In the genomic region with DNA sequence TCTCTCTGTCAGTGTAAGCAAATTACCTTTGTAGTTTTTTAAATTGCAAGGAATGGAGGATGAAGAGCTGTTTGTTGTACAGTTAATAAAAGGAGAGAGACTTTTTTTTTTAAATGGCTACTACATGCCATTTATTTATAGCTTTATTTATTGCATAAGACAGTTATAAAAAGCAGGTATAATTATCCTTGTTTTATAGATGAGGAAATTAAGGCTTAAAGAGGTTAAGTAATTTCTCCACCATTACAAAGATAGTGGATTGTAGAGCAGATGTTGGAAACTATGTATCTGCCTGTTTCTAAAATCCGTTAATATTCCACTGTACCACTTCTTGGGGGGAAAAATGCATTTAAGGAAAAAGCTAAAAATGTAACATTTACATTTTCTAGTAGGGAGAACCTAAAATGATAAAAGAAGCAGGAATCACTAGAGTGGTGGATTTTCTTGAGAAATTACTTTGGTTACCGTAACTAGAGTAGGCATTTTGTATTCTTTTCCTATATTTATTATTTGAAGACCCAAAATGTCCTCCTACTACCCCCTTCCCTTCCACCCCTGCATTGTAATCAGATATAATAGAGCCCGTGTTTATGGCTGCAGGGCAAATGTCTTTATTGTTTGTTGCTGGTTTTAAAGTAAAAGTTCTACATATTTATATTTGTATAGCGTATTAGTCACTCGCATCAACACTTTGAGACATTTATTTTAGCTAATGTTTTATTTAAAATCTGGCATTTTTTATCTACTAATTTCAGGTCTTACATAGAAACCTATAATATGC, we compare ENCODE assay signal across 12 cellular contexts. TPM values are rescaled to one million over a fixed set of nuclear protein-coding genes. Genes with fewer than 3 reads are reported as not detected.
DNase-seq lines count a peak whose midpoint lies in the region; ATAC-seq, FAIRE-seq and TF ChIP-seq lines count a peak whose summit lies in the region.
"Had no signal": no experiment of that assay in that cellular context is flagged by ENCODE, and none has a peak within 500 bp of the region (broad histone marks: within the 10 kb centered on the region; RNA-seq: fewer than 3 reads in every experiment).

No MANE protein-coding gene starts in this region.

- no peaks in the 10 kb centered on the region for H4K20me1 ChIP-seq in H1 (replicated peaks in 1 of 2; ENCODE audit: control insufficient read depth in 1 of 2, insufficient read depth in 2 of 2, low read length in 2 of 2)

- POLR2A ChIA-PET in H1 (lab: Charles Lee; ENCODE audit: partially characterized antibody): interaction anchor here (1.0 to 5.1 kb wide), 4 partner anchors 13 to 18 kb away, joined by 3 to 67 read pairs (median 8); no protein-coding TSS in a partner anchor

- no peak overlapping the region for H4K91ac ChIP-seq in H1 (replicated peaks; ENCODE audit: insufficient read length, low read length)

- peaks cover 0 to 9% (median 4%) of the 10 kb centered on the region in 4 experiments; a peak in 4 of 7 replicates for H3K4me1 ChIP-seq in H1 (replicated peaks in 1 of 4; ENCODE audit: control insufficient read depth in 3 of 4, insufficient read depth in 4 of 4, low read length in 3 of 4)
- H3K4me1 ChIP-seq in prostate gland (replicated peaks): peaks cover 5% of the 10 kb centered on the region

- TF ChIP-seq CTCF in NB4 (IDR thresholded peaks at IDR 0.05; ENCODE audit: low read depth, low read length) (no peak), H1 (IDR thresholded peaks at IDR 0.05; ENCODE audit: control extremely low read depth in 1 of 3, insufficient read depth in 1 of 3, low read depth in 1 of 3, low read length in 3 of 3) (no peak), prostate gland (IDR thresholded peaks at IDR 0.05) (no peak)

- H2AK5ac ChIP-seq in H1 (ENCODE audit: low read depth, low read length): no peak overlapping the region

- DNase-seq in T-helper 2 cell treated with Interferon-gamma antibody and Interleukin-4, amounts not matched to agents 5 μg/mL and 100 μg/mL, for 36 hours (ENCODE audit: low spot score): no peak
- DNase-seq in T-helper 2 cell: no peak
- DNase-seq in NB4 (ENCODE audit: low read depth): no peak
- no peak for DNase-seq in H1 (ENCODE audit: low read depth in 1 of 2, low spot score in 2 of 2)
- no peak for DNase-seq in prostate gland (ENCODE audit: low spot score)
- no peak for DNase-seq in AG08395 (ENCODE audit: low spot score)
- DNase-seq in activated CD8-positive, alpha-beta memory T cell treated with anti-CD3 and anti-CD28 coated beads for 24 hours: no peak
- DNase-seq: activated effector memory CD4-positive, alpha-beta T cell treated with Interleukin-2 at 50 U/mL for 16 hours; foreskin melanocyte; NCI-H1436 had no signal

- TF ChIP-seq EP300 in H1 (IDR thresholded peaks at IDR 0.05; ENCODE audit: borderline replicate concordance in 1 of 2, low read depth in 2 of 2, low read length in 2 of 2): no peak

- no peak overlapping the region for H3K56ac ChIP-seq in H1 (replicated peaks; ENCODE audit: insufficient read length, low read depth, low read length)

- 0 out of 2 replicates have a peak, but pooled peaks cover 3% of the 10 kb centered on the region for H3K79me1 ChIP-seq in H1 (ENCODE audit: low read depth, low read length)

- H3K18ac ChIP-seq in H1 (ENCODE audit: extremely low read depth, low read length): no peak overlapping the region

- intact Hi-C loops in prostate gland (cut with DNase I): no loop called here

- no peaks in the 10 kb centered on the region for H3K9me3 Mint-ChIP-seq in T-helper 2 cell treated with Interferon-gamma antibody and Interleukin-4, amounts not matched to agents 5 μg/mL and 100 μg/mL, for 36 hours

- no peak overlapping the region for H2BK20ac ChIP-seq in H1 (ENCODE audit: low read length)

- H2AFZ ChIP-seq in H1 (ENCODE audit: low read length): no peak overlapping the region

- H3K27me3 Mint-ChIP-seq in T-helper 2 cell treated with Interferon-gamma antibody and Interleukin-4, amounts not matched to agents 5 μg/mL and 100 μg/mL, for 36 hours (ENCODE audit: low read depth): no peaks in the 10 kb centered on the region

- no peak for ATAC-seq in HG03097 (IDR thresholded peaks at IDR 0.05; ENCODE audit: low FRiP score, unreplicated experiment)

- no peak for FAIRE-seq in H1 (lab: Jason Lieb, UNC)

- no peak overlapping the region for H4K8ac ChIP-seq in H1 (ENCODE audit: extremely low read depth, insufficient read depth, low read length)

- H2BK120ac ChIP-seq in H1 (replicated peaks; ENCODE audit: low read depth, low read length): no peak overlapping the region

- no peak overlapping the region for H2BK5ac ChIP-seq in H1 (ENCODE audit: low read depth, low read length)

- H4K5ac ChIP-seq in H1 (ENCODE audit: insufficient read length, low read depth, low read length): no peak overlapping the region

- no peak overlapping the region for H3K23ac ChIP-seq in H1 (ENCODE audit: insufficient read length)

- peak overlapping the region; percentile 95 for H3K4me3 ChIP-seq in NB4 (ENCODE audit: low read depth, low read length)
- peak overlapping the region in 3 of 4 experiments; percentile 94 to 97 (median 96); a peak in 4 of 8 replicates for H3K4me3 ChIP-seq in H1 (ENCODE audit: extremely low read depth in 1 of 4, insufficient read depth in 2 of 4, low read depth in 3 of 4, low read length in 4 of 4)
- peak overlapping the region in 1 of 2 donors; percentile 4 for H3K4me3 ChIP-seq in prostate gland
- H3K4me3 ChIP-seq: SJSA1 had no signal

- H3K79me2 ChIP-seq in H1 (ENCODE audit: control insufficient read depth in 1 of 2, insufficient read depth in 2 of 2, low read length in 2 of 2): peaks cover 7 to 49% of the 10 kb centered on the region in 2 experiments; a peak in 3 of 4 replicates

- peaks cover 43% of the 10 kb centered on the region for H3K4me1 Mint-ChIP-seq in T-helper 2 cell treated with Interferon-gamma antibody and Interleukin-4, amounts not matched to agents 5 μg/mL and 100 μg/mL, for 36 hours (ENCODE audit: low read depth)

- no peak overlapping the region for H2BK12ac ChIP-seq in H1 (ENCODE audit: low read depth, low read length)

- WGBS in H1 (ENCODE audit: extremely low coverage in 1 of 2, insufficient coverage in 1 of 2, insufficient read length in 1 of 2, insufficient replicate concordance in 2 of 2, low coverage in 1 of 2, low lambda C conversion rate in 2 of 2, missing lambda C conversion rate in 1 of 2), 2 experiments: 87% methylated on average over 5 of the region's 5 CpGs; no CpG with 5 or more reads in 1 of the 2 experiments
- 42% methylated on average over 5 of the region's 5 CpGs for WGBS in prostate gland

- H3K9me3 ChIP-seq in H1 (ENCODE audit: insufficient read depth in 2 of 2, low read depth in 1 of 2, low read length in 1 of 2) (no peaks in the 10 kb centered on the region), prostate gland (no peaks in the 10 kb centered on the region)
- H3K9me3 ChIP-seq: SJSA1 had no signal

- peaks cover 29% of the 10 kb centered on the region for H3K36me3 Mint-ChIP-seq in T-helper 2 cell treated with Interferon-gamma antibody and Interleukin-4, amounts not matched to agents 5 μg/mL and 100 μg/mL, for 36 hours (ENCODE audit: low read depth)

- CTCF ChIA-PET in H1 (lab: Charles Lee; ENCODE audit: partially characterized antibody): interaction anchor here (0.6 to 5.2 kb wide), 7 partner anchors 12 to 336 kb away, joined by 3 to 25 read pairs (median 5); no protein-coding TSS in a partner anchor

- TF ChIP-seq POLR2A in NB4 (IDR thresholded peaks at IDR 0.05; ENCODE audit: extremely low read depth, insufficient read length) (no peak), H1 (IDR thresholded peaks at IDR 0.05; ENCODE audit: control extremely low read depth in 1 of 2, low read depth in 2 of 2, low read length in 2 of 2) (no peak), prostate gland (IDR thresholded peaks at IDR 0.05) (no peak)

- H3K9ac ChIP-seq in H1 (replicated peaks in 1 of 4; ENCODE audit: extremely low read depth in 1 of 4, low read depth in 3 of 4, low read length in 3 of 4): no peak overlapping the region

- H2BK15ac ChIP-seq in H1 (ENCODE audit: low read length): no peak overlapping the region

- no peak for TF ChIP-seq RAD21 in H1 (IDR thresholded peaks at IDR 0.05 in 1 of 2, conservative IDR thresholded peaks at IDR 0.05 in 1 of 2; ENCODE audit: low read depth in 2 of 2, low read length in 2 of 2)

- H3K27ac ChIP-seq in H1 (ENCODE audit: low read depth, low read length) (no peak overlapping the region), prostate gland (peak overlapping the region; percentile 86 to 90)
- H3K27ac ChIP-seq: SJSA1 had no signal

- H3K36me3 ChIP-seq in H1 (ENCODE audit: control insufficient read depth in 2 of 4, insufficient read depth in 4 of 4, low read length in 3 of 4) (peaks cover 0 to 31% (median 6%) of the 10 kb centered on the region in 4 experiments; a peak in 4 of 8 replicates), prostate gland (no peaks in the 10 kb centered on the region)

- H3K23me2 ChIP-seq in H1 (ENCODE audit: low read depth, low read length): peaks cover 5% of the 10 kb centered on the region

- H3K27me3 ChIP-seq in H1 (replicated peaks in 1 of 4; ENCODE audit: control insufficient read depth in 3 of 4, extremely low read depth in 1 of 4, insufficient read depth in 3 of 4, low read length in 3 of 4) (no peaks in the 10 kb centered on the region), prostate gland (replicated peaks; ENCODE audit: insufficient read depth) (no peaks in the 10 kb centered on the region)
- H3K27me3 ChIP-seq: SJSA1 had no signal

- H3K27ac Mint-ChIP-seq in T-helper 2 cell treated with Interferon-gamma antibody and Interleukin-4, amounts not matched to agents 5 μg/mL and 100 μg/mL, for 36 hours: no peak overlapping the region

- H3K4me2 ChIP-seq in H1 (ENCODE audit: insufficient read depth in 1 of 2, low read depth in 2 of 2, low read length in 2 of 2): peak overlapping the region; percentile 52 to 82

- no peak overlapping the region for H3K4ac ChIP-seq in H1 (replicated peaks; ENCODE audit: insufficient read length, low read depth, low read length)

- H3K14ac ChIP-seq in H1 (ENCODE audit: insufficient read length): no peak overlapping the region

- H3K4me3 Mint-ChIP-seq in T-helper 2 cell treated with Interferon-gamma antibody and Interleukin-4, amounts not matched to agents 5 μg/mL and 100 μg/mL, for 36 hours: peak overlapping the region; percentile 99

RNA-seq across cellular contexts. Expression of gene SNAPC1, which starts 2.3 kb away (rescaled TPM):
- total RNA-seq in H1 (2021; fragmentation: NEBNext Ultra II Directional; extraction: Animal tissue kit (Norgen Biotek cat#: 25700)): 9.6 and 11.1 TPM in 2 replicates
- polyA plus RNA-seq in H1 (2011; rRNA removed): 5.2 and 5.8 TPM in 2 replicates
- 11.3 TPM for polyA plus RNA-seq in H1 (2011; cell fraction: cytosol; rRNA removed)
- polyA plus RNA-seq in H1 (2011; cell fraction: nucleus; rRNA removed): 2.3 TPM
- 5.4 to 9.8 TPM (median 6.8 TPM) in 4 replicates for polyA plus RNA-seq in H1 (2012, experiment 1 of 2)
- polyA plus RNA-seq in H1 (2012, experiment 2 of 2): 1.2 TPM
- polyA plus RNA-seq in H1 (2013, experiment 1 of 2): 12.6 TPM
- 14.9 TPM for polyA plus RNA-seq in H1 (2013, experiment 2 of 2)
- 2.1 and 2.8 TPM in 2 replicates for polyA minus RNA-seq in H1 (2011; rRNA and poly(A)+ RNA removed)
- polyA minus RNA-seq in H1 (2011; cell fraction: cytosol; rRNA and poly(A)+ RNA removed): 7.6 TPM
- 4.9 TPM for polyA minus RNA-seq in H1 (2011; cell fraction: nucleus; rRNA and poly(A)+ RNA removed)
- 10 to 100 TPM; 10.2 to 10.7 TPM for total RNA-seq in prostate gland

RNA-seq across cellular contexts. Expression of gene SYT16, which starts 48.0 kb away (rescaled TPM):
- total RNA-seq in H1 (2021; fragmentation: NEBNext Ultra II Directional; extraction: Animal tissue kit (Norgen Biotek cat#: 25700)): 2.9 and 3.6 TPM in 2 replicates
- polyA plus RNA-seq in H1 (2011; rRNA removed): 0.24 and 0.47 TPM in 2 replicates
- polyA plus RNA-seq in H1 (2011; cell fraction: cytosol; rRNA removed): 0.62 TPM
- polyA plus RNA-seq in H1 (2011; cell fraction: nucleus; rRNA removed): 1.1 TPM
- 0.59 to 1.3 TPM (median 0.91 TPM) in 4 replicates for polyA plus RNA-seq in H1 (2012, experiment 1 of 2)
- 0.03 TPM for polyA plus RNA-seq in H1 (2012, experiment 2 of 2)
- polyA plus RNA-seq in H1 (2013, experiment 1 of 2): 0.91 TPM
- polyA plus RNA-seq in H1 (2013, experiment 2 of 2): 0.92 TPM
- 5.9 and 8.1 TPM in 2 replicates for polyA minus RNA-seq in H1 (2011; rRNA and poly(A)+ RNA removed)
- polyA minus RNA-seq in H1 (2011; cell fraction: cytosol; rRNA and poly(A)+ RNA removed): 3.7 TPM
- 9.0 TPM for polyA minus RNA-seq in H1 (2011; cell fraction: nucleus; rRNA and poly(A)+ RNA removed)
- 1 to 10 TPM; 1.5 to 7.6 TPM for total RNA-seq in prostate gland
